28 cellular contexts compared by ENCODE assay signal in the genomic region with DNA sequence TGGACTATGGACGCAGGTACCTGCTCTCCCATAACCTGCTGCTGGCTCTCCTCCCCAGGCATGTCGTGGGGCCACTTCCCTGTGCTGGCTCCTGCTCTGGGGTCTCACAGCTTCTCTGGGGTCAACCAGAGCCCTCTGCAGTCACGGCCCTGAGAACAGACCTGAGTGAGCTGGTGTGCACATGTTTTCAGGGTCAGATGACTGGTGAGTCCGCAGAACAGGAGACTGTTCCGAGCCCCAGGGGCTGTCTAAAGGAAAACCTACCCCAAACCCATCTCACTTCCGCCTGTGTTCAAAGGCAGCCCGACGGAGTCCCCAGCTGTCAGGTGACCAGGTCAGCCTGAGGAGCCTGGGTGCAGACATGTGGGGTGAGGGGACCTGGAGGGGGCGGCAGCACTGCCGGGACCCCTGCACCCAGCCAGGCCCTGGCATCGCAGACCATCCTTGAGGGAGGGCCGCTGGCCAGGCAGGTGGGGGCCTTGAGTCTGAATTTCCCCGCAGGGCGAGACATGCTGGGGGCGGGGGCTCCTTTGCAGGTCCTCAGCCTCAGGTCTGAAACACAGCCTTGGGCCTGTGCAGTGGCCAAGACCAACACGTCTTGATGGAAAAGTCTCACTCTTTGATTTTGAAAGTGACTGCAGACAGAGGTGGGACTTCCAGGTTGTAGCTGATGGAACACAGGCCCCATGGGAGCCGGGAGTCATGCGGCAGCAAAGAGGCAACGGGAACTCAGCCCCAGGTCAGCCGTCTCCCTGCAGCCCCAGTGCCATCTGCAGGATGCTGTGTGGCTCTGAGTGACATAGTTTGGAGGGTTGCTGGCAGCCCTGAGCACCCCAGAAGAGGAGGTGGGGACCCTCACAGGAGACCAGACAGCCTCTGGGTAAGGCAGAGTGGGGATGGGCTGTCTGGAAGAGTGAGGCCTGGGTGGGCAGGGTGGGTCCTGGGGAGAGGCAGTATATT.
DNase-seq lines count a peak whose midpoint lies in the region; TF ChIP-seq lines count a peak whose summit lies in the region.
"Had no signal": no experiment of that assay in that cellular context is flagged by ENCODE, and none has a peak within 500 bp of the region (broad histone marks: within the 10 kb centered on the region; RNA-seq: fewer than 3 reads in every experiment).

No MANE protein-coding gene starts in this region.

- no peak overlapping the region for H3K14ac ChIP-seq in mesenchymal stem cell (ENCODE audit: low read length in 2 of 2)

- H3K4me3 Mint-ChIP-seq in Calu3 (ENCODE audit: low read depth, unreplicated experiment), result no peak overlapping the region
- H3K4me3 Mint-ChIP-seq: activated naive CD8-positive, alpha-beta T cell treated with anti-CD3 and anti-CD28 coated beads, Interleukin-2, amount 10 ng/mL, durations not matched to agents 7 days and 5 days; GM23338; mesothelial cell of epicardium; stimulated activated effector memory CD8-positive, alpha-beta T cell treated with anti-CD3 and anti-CD28 coated beads, Interleukin-12 subunit alpha, Interleukin-12 subunit beta, amount 100 ng/mL, for 72 hours had no signal

- no peak overlapping the region for H2BK12ac ChIP-seq in mesenchymal stem cell (ENCODE audit: low read length in 2 of 2)

- TF ChIP-seq CTCF in Peyer's patch (IDR thresholded peaks at IDR 0.05) (no peak), tibial artery (IDR thresholded peaks at IDR 0.05) (no peak), Calu3 (IDR thresholded peaks at IDR 0.05; ENCODE audit: unreplicated experiment) (no peak)

- H2AFZ ChIP-seq in mesenchymal stem cell (ENCODE audit: low read depth, low read length), result no peak overlapping the region
- H2AFZ ChIP-seq: GM23338 had no signal

- BruUV-seq in Calu3 (replicated peaks; lab: Mats Ljungman, UMichigan), result no TSS peak

- H2AK5ac ChIP-seq in mesenchymal stem cell (ENCODE audit: low read length, severe bottlenecking), result no peak overlapping the region

- no peaks in the 10 kb centered on the region for H3K9me3 Mint-ChIP-seq in Calu3 (ENCODE audit: low read depth, unreplicated experiment)
- H3K9me3 Mint-ChIP-seq: activated naive CD8-positive, alpha-beta T cell treated with anti-CD3 and anti-CD28 coated beads, Interleukin-2, amount 10 ng/mL, durations not matched to agents 7 days and 5 days; GM23338; mesothelial cell of epicardium; stimulated activated effector memory CD8-positive, alpha-beta T cell treated with anti-CD3 and anti-CD28 coated beads, Interleukin-12 subunit alpha, Interleukin-12 subunit beta, amount 100 ng/mL, for 72 hours had no signal

- H3K4me1 ChIP-seq in Peyer's patch (no peaks in the 10 kb centered on the region), mesenchymal stem cell (ENCODE audit: control insufficient read depth, insufficient read depth, low read depth, low read length) (peaks cover 24% of the 10 kb centered on the region), tibial artery (peaks cover 0 to 4% (median 0%) of the 10 kb centered on the region in 4 donors), SJCRH30 (no peaks in the 10 kb centered on the region)
- H3K4me1 ChIP-seq: left lung, psoas muscle had no signal

- H2BK120ac ChIP-seq in mesenchymal stem cell (ENCODE audit: low read depth, low read length), result no peak overlapping the region

- DNase-seq in activated effector memory CD4-positive, alpha-beta T cell treated with anti-CD3 and anti-CD28 coated beads, Interleukin-2, amount 50 U/mL, for 16 hours, result peak; percentile 55
- no peak for DNase-seq in activated effector memory CD4-positive, alpha-beta T cell treated with Interleukin-2 at 50 U/mL for 16 hours
- DNase-seq in Peyer's patch (peak in 2 of 3 donors; percentile 27 to 40), mesenchymal stem cell (no peak), tibial artery (peak; percentile 11 to 46), SJCRH30 (no peak), NCI-H524 (lab: John Stamatoyannopoulos, UW) (no peak), Calu3 (no peak)
- DNase-seq: activated CD4-positive, alpha-beta T cell treated with anti-CD3 and anti-CD28 coated beads for 4 hours; aorta; cortex of kidney; DND-41; GF-D8; KG1; MG63; NCI-H1930; NCI-H69; psoas muscle; stimulated activated CD4-positive, alpha-beta T cell treated with anti-CD3 and anti-CD28 coated beads, Interleukin-15, amount 100 ng/mL, for 24 hours; T1000 had no signal

- intact Hi-C loops in tibial artery (cut with DNase I; ENCODE audit: low total_unique reads) (no loop called here), Calu3 (cut with micrococcal nuclease; ENCODE audit: unreplicated experiment) (no loop called here)

- no peak overlapping the region for H3K27ac Mint-ChIP-seq in Calu3 (ENCODE audit: unreplicated experiment)
- H3K27ac Mint-ChIP-seq: activated naive CD8-positive, alpha-beta T cell treated with anti-CD3 and anti-CD28 coated beads, Interleukin-2, amount 10 ng/mL, durations not matched to agents 7 days and 5 days; GM23338; mesothelial cell of epicardium; stimulated activated effector memory CD8-positive, alpha-beta T cell treated with anti-CD3 and anti-CD28 coated beads, Interleukin-12 subunit alpha, Interleukin-12 subunit beta, amount 100 ng/mL, for 72 hours had no signal

- no peak overlapping the region for H3K9ac ChIP-seq in mesenchymal stem cell (ENCODE audit: low read length)

- no peaks in the 10 kb centered on the region for H3K79me1 ChIP-seq in mesenchymal stem cell (replicated peaks; ENCODE audit: low read length, poor library complexity, severe bottlenecking)

- H3K27me3 ChIP-seq in Peyer's patch, result no peaks in the 10 kb centered on the region
- H3K27me3 ChIP-seq in mesenchymal stem cell (ENCODE audit: control insufficient read depth in 1 of 2, insufficient read depth in 1 of 2, low read length in 2 of 2), result no peaks in the 10 kb centered on the region
- H3K27me3 ChIP-seq in tibial artery, result no peaks in the 10 kb centered on the region
- peaks cover 7% of the 10 kb centered on the region; the same call in 1 of the 2 replicates for H3K27me3 ChIP-seq in SJCRH30
- H3K27me3 ChIP-seq: cardiac muscle cell, MG63, SJSA1 had no signal

- no peak overlapping the region for H2BK5ac ChIP-seq in mesenchymal stem cell (ENCODE audit: low read depth, low read length, poor library complexity, severe bottlenecking)

- no peak overlapping the region for H2BK15ac ChIP-seq in mesenchymal stem cell (ENCODE audit: low read depth, poor library complexity, severe bottlenecking)

- H3K18ac ChIP-seq in mesenchymal stem cell (ENCODE audit: low read depth in 1 of 2, low read length in 2 of 2), result no peak overlapping the region

- H3K4ac ChIP-seq in mesenchymal stem cell (ENCODE audit: low read depth in 1 of 2, low read length in 2 of 2), result no peak overlapping the region

- H3K36me3 ChIP-seq in Peyer's patch (no peaks in the 10 kb centered on the region), mesenchymal stem cell (ENCODE audit: control insufficient read depth in 1 of 2, insufficient read depth in 2 of 2, low read depth in 1 of 2, low read length in 2 of 2) (peaks cover 0 to 54% of the 10 kb centered on the region in 2 experiments), tibial artery (no peaks in the 10 kb centered on the region), SJCRH30 (no peaks in the 10 kb centered on the region)
- H3K36me3 ChIP-seq: cardiac muscle cell, left lung had no signal

- H3K27me3 Mint-ChIP-seq in Calu3 (ENCODE audit: unreplicated experiment), result peaks cover 49% of the 10 kb centered on the region
- H3K27me3 Mint-ChIP-seq: activated naive CD8-positive, alpha-beta T cell treated with anti-CD3 and anti-CD28 coated beads, Interleukin-2, amount 10 ng/mL, durations not matched to agents 7 days and 5 days had no signal

- H4K8ac ChIP-seq in mesenchymal stem cell (ENCODE audit: low read length), result no peak overlapping the region

- H3K27ac ChIP-seq in Peyer's patch, result no peak overlapping the region
- no peak overlapping the region for H3K27ac ChIP-seq in mesenchymal stem cell (ENCODE audit: low read length, poor library complexity, severe bottlenecking)
- H3K27ac ChIP-seq in tibial artery, result no peak overlapping the region
- no peak overlapping the region for H3K27ac ChIP-seq in SJCRH30
- H3K27ac ChIP-seq: cardiac muscle cell, left lung, psoas muscle, VCaP had no signal

- H3K36me3 Mint-ChIP-seq in Calu3 (ENCODE audit: insufficient read depth, unreplicated experiment), result no peaks in the 10 kb centered on the region
- H3K36me3 Mint-ChIP-seq: activated naive CD8-positive, alpha-beta T cell treated with anti-CD3 and anti-CD28 coated beads, Interleukin-2, amount 10 ng/mL, durations not matched to agents 7 days and 5 days; mesothelial cell of epicardium; stimulated activated effector memory CD8-positive, alpha-beta T cell treated with anti-CD3 and anti-CD28 coated beads, Interleukin-12 subunit alpha, Interleukin-12 subunit beta, amount 100 ng/mL, for 72 hours had no signal

- TF ChIP-seq POLR2A in Peyer's patch (IDR thresholded peaks at IDR 0.05), result no peak

- H3K4me3 ChIP-seq in Peyer's patch, result no peak overlapping the region
- H3K4me3 ChIP-seq in mesenchymal stem cell (ENCODE audit: insufficient read depth in 1 of 2, low read depth in 1 of 2, low read length in 2 of 2), result no peak overlapping the region
- no peak overlapping the region for H3K4me3 ChIP-seq in tibial artery
- H3K4me3 ChIP-seq in SJCRH30, result no peak overlapping the region
- H3K4me3 ChIP-seq: cardiac muscle cell, GM23338, left lung, MG63, psoas muscle, SJSA1 had no signal

- H3K23ac ChIP-seq in mesenchymal stem cell (ENCODE audit: low read length in 2 of 2), result no peak overlapping the region

- H4K91ac ChIP-seq in mesenchymal stem cell (ENCODE audit: low read length), result peak overlapping the region; percentile 45

- H3K9me3 ChIP-seq in Peyer's patch, result no peaks in the 10 kb centered on the region
- no peaks in the 10 kb centered on the region for H3K9me3 ChIP-seq in mesenchymal stem cell (ENCODE audit: control insufficient read depth, low read length)
- no peaks in the 10 kb centered on the region for H3K9me3 ChIP-seq in tibial artery
- H3K9me3 ChIP-seq in SJCRH30 (replicated peaks), result no peaks in the 10 kb centered on the region
- H3K9me3 ChIP-seq: left lung, MG63, psoas muscle had no signal

- CTCF ChIA-PET in Calu3 (lab: Charles Lee), result no interaction called here

- 88% methylated on average over 20 of the region's 20 CpGs for WGBS in mesenchymal stem cell

- no peak overlapping the region for H3K4me2 ChIP-seq in mesenchymal stem cell (ENCODE audit: low read length, poor library complexity, severe bottlenecking)
- H3K4me2 ChIP-seq: GM23338 had no signal

- H3K4me1 Mint-ChIP-seq in Calu3 (ENCODE audit: low read depth, unreplicated experiment), result no peaks in the 10 kb centered on the region
- H3K4me1 Mint-ChIP-seq: activated naive CD8-positive, alpha-beta T cell treated with anti-CD3 and anti-CD28 coated beads, Interleukin-2, amount 10 ng/mL, durations not matched to agents 7 days and 5 days; stimulated activated effector memory CD8-positive, alpha-beta T cell treated with anti-CD3 and anti-CD28 coated beads, Interleukin-12 subunit alpha, Interleukin-12 subunit beta, amount 100 ng/mL, for 72 hours had no signal

Comparison
In these comparisons a context has a peak if more than half of its experiments do, and no peak if none do; other contexts are left out.
1. DNase-seq: peak in activated effector memory CD4-positive, alpha-beta T cell treated with anti-CD3 and anti-CD28 coated beads, Interleukin-2, amount 50 U/mL, for 16 hours (single experiment), Peyer's patch (2 of 3) and tibial artery (2 of 2); none in activated effector memory CD4-positive, alpha-beta T cell treated with Interleukin-2 at 50 U/mL for 16 hours (single experiment), mesenchymal stem cell (single experiment), SJCRH30 (0 of 2), NCI-H524 (0 of 2) and Calu3 (single experiment).